29 cellular contexts compared by ENCODE assay signal in the genomic region with DNA sequence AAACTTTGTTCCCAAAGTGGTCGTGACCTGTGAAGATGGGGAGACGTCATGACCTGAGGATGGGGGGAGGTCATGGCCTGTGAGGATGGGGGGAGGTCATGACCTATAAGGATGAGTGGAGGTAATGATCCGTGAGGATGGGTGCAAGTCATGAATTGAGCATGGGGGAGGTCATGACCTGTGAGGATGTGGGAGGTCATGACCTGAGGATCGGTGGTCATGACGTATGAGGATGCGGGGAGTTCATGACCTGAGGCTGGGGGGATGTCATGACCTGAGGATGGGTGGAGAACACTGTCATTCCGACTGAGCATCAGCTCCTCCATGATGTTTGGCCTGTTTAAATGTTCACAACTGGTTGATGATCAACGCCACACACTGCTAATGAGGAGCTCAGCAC.
"Had no signal": no experiment of that assay in that cellular context is flagged by ENCODE, and none has a peak within 500 bp of the region (broad histone marks: within the 10 kb centered on the region; RNA-seq: fewer than 3 reads in every experiment).

No MANE protein-coding gene starts in this region.

- H3K9me3 ChIP-seq: esophagus squamous epithelium, mucosa of descending colon, pancreas, prostate gland, sigmoid colon, stomach, tibial artery had no signal

- H3K27ac Mint-ChIP-seq: activated CD4-positive, alpha-beta memory T cell treated with anti-CD3 and anti-CD28 coated beads for 36 hours; activated CD4-positive, alpha-beta T cell treated with anti-CD3 and anti-CD28 coated beads, Interleukin-2, amount 10 ng/mL, durations not matched to agents 24 days and 14 days; activated naive CD4-positive, alpha-beta T cell treated with anti-CD3 and anti-CD28 coated beads, Interleukin-2, amount 50 U/mL, for 24 hours; activated naive CD8-positive, alpha-beta T cell treated with anti-CD3 and anti-CD28 coated beads, Interleukin-2, amount 50 U/mL, for 24 hours; nephron; stimulated activated naive B cell treated with anti-CD40 and anti-IgM and Interleukin-4, amounts not matched to agents 10 μg/mL and 1 μg/mL and 100 μg/mL, for 72 hours; T-helper 1 cell treated with Interleukin-12 subunit alpha and Interleukin-12 subunit beta and Interleukin-4 antibody, amounts not matched to agents 30 μg/mL and 1 μg/mL, for 36 hours had no signal

- H3K4me3 ChIP-seq: cardiac muscle cell, esophagus squamous epithelium, lung, mucosa of descending colon, pancreas, prostate gland, sigmoid colon, stomach, tibial artery had no signal

- FAIRE-seq: pancreas, small intestine, TTC549 had no signal

- DNase-seq: activated CD4-positive, alpha-beta memory T cell treated with anti-CD3 and anti-CD28 coated beads for 36 hours; activated CD4-positive, alpha-beta T cell treated with anti-CD3 and anti-CD28 coated beads, Interleukin-2, amount 10 ng/mL, durations not matched to agents 24 days and 14 days; activated CD4-positive, CD25-positive, alpha-beta regulatory T cell treated with anti-CD3 and anti-CD28 coated beads, Interleukin-2, amount 50 U/mL, for 72 hours; activated CD8-positive, alpha-beta memory T cell treated with anti-CD3 and anti-CD28 coated beads, Interleukin-2, amount 50 U/mL, for 4 hours; activated naive CD8-positive, alpha-beta T cell treated with anti-CD3 and anti-CD28 coated beads, Interleukin-2, amount 50 U/mL, for 24 hours; activated T-cell treated with anti-CD3 and anti-CD28 coated beads, Interleukin-2, amount 50 U/mL, for 1 hour; endodermal cell; esophagus squamous epithelium; foreskin melanocyte; kidney glomerular epithelial cell; mucosa of descending colon; pancreas; retina; sigmoid colon; small intestine; stimulated activated CD4-positive, alpha-beta T cell treated with anti-CD3 and anti-CD28 coated beads, Interleukin-4, amount 100 ng/mL, for 24 hours; stimulated activated naive B cell treated with anti-CD40 and anti-IgM and Interleukin-4, amounts not matched to agents 10 μg/mL and 1 μg/mL and 100 μg/mL, for 72 hours; stomach; SW 1271; T-helper 9 cell; tibial artery had no signal

- H3K36me3 Mint-ChIP-seq: activated CD4-positive, alpha-beta memory T cell treated with anti-CD3 and anti-CD28 coated beads for 36 hours; activated naive CD4-positive, alpha-beta T cell treated with anti-CD3 and anti-CD28 coated beads, Interleukin-2, amount 50 U/mL, for 24 hours had no signal

- H3K27ac ChIP-seq: cardiac muscle cell, esophagus squamous epithelium, pancreas, prostate gland, sigmoid colon, stomach, tibial artery had no signal

- H3K36me3 ChIP-seq: cardiac muscle cell, esophagus squamous epithelium, pancreas, prostate gland, sigmoid colon had no signal

- ATAC-seq: activated naive CD8-positive, alpha-beta T cell treated with anti-CD3 and anti-CD28 coated beads, Interleukin-2, amount 50 U/mL, for 24 hours; left lobe of liver; mucosa of descending colon; pancreas; stimulated activated naive B cell treated with anti-CD40 and anti-IgM and Interleukin-4, amounts not matched to agents 10 μg/mL and 1 μg/mL and 100 μg/mL, for 72 hours had no signal

- H3K27me3 ChIP-seq: cardiac muscle cell, esophagus squamous epithelium, pancreas, sigmoid colon, stomach, tibial artery had no signal

- H3K4me3 Mint-ChIP-seq: activated CD4-positive, alpha-beta memory T cell treated with anti-CD3 and anti-CD28 coated beads for 36 hours; activated CD4-positive, alpha-beta T cell treated with anti-CD3 and anti-CD28 coated beads, Interleukin-2, amount 10 ng/mL, durations not matched to agents 24 days and 14 days; activated naive CD4-positive, alpha-beta T cell treated with anti-CD3 and anti-CD28 coated beads, Interleukin-2, amount 50 U/mL, for 24 hours; activated naive CD8-positive, alpha-beta T cell treated with anti-CD3 and anti-CD28 coated beads, Interleukin-2, amount 50 U/mL, for 24 hours; endodermal cell; nephron; stimulated activated naive B cell treated with anti-CD40 and anti-IgM and Interleukin-4, amounts not matched to agents 10 μg/mL and 1 μg/mL and 100 μg/mL, for 72 hours; T-helper 1 cell treated with Interleukin-12 subunit alpha and Interleukin-12 subunit beta and Interleukin-4 antibody, amounts not matched to agents 30 μg/mL and 1 μg/mL, for 36 hours had no signal

- H3K9me3 Mint-ChIP-seq: activated CD4-positive, alpha-beta memory T cell treated with anti-CD3 and anti-CD28 coated beads for 36 hours; activated CD4-positive, alpha-beta T cell treated with anti-CD3 and anti-CD28 coated beads, Interleukin-2, amount 10 ng/mL, durations not matched to agents 24 days and 14 days; activated naive CD4-positive, alpha-beta T cell treated with anti-CD3 and anti-CD28 coated beads, Interleukin-2, amount 50 U/mL, for 24 hours; activated naive CD8-positive, alpha-beta T cell treated with anti-CD3 and anti-CD28 coated beads, Interleukin-2, amount 50 U/mL, for 24 hours; endodermal cell; nephron; stimulated activated naive B cell treated with anti-CD40 and anti-IgM and Interleukin-4, amounts not matched to agents 10 μg/mL and 1 μg/mL and 100 μg/mL, for 72 hours; T-helper 1 cell treated with Interleukin-12 subunit alpha and Interleukin-12 subunit beta and Interleukin-4 antibody, amounts not matched to agents 30 μg/mL and 1 μg/mL, for 36 hours had no signal
